Comparison of ENCODE assay signal across 8 cellular contexts in genomic region chr2:98608118-98608961, GRCh38. TPM values are rescaled to one million over a fixed set of nuclear protein-coding genes. Genes with fewer than 3 reads are reported as not detected.
DNase-seq lines count a peak whose midpoint lies in the region; ATAC-seq and TF ChIP-seq lines count a peak whose summit lies in the region.

TSS of gene COA5 (minus strand) at chr2:98608512. CDS start at chr2:98608405, 107 bp downstream.
TSS of gene UNC50 (plus strand) at chr2:98608589. CDS start at chr2:98609760, 1,171 bp downstream.

- H3K4me3 ChIP-seq in H7 (ENCODE audit: insufficient read depth, low read depth, low read length), result peak within 1 kb of the TSS; percentile 99
- H3K4me3 ChIP-seq in fibroblast of the aortic adventitia (ENCODE audit: low read depth, low read length), result peak within 1 kb of the TSS; percentile 97

- TF ChIP-seq POLR2A in Raji (IDR thresholded peaks at IDR 0.05; ENCODE audit: insufficient read depth, low read depth, low read length), result peak; percentile 87

- H3K4me1 Mint-ChIP-seq in nephron, result peaks cover 55% of the 10 kb centered on the region

- H3K36me3 Mint-ChIP-seq in nephron (ENCODE audit: low read depth), result peaks cover 25% of the 10 kb centered on the region

- peak; percentile 93 for ATAC-seq in stimulated activated naive CD8-positive, alpha-beta T cell treated with anti-CD3 and anti-CD28 coated beads, Interleukin-15, Interleukin-2, amounts not matched to agents 100 U/mL and 50 U/mL, for 24 hours

- H3K4me3 Mint-ChIP-seq in nephron, result peak within 1 kb of the TSS; percentile 85 to 95 (median 89)

- TF ChIP-seq CTCF in fibroblast of the aortic adventitia (IDR thresholded peaks at IDR 0.05; ENCODE audit: insufficient read depth, low read length) (no peak), nephron (IDR thresholded peaks at IDR 0.05; ENCODE audit: unreplicated experiment in 3 of 3) (no peak)

- H3K36me3 ChIP-seq in H7 (replicated peaks; ENCODE audit: control insufficient read depth, insufficient read depth, low read length), result peaks cover 16% of the 10 kb centered on the region

- no peaks in the 10 kb centered on the region for H3K27me3 ChIP-seq in H7 (ENCODE audit: control insufficient read depth, insufficient read depth, low read length)

- H3K9me3 Mint-ChIP-seq in nephron, result no peaks in the 10 kb centered on the region

- H3K27ac Mint-ChIP-seq in nephron, result peak within 1 kb of the TSS; percentile 90 to 94 (median 93)

- DNase-seq in ELF-1 (ENCODE audit: low read depth, low spot score), result peak; percentile 92
- DNase-seq in H7, result peak; percentile 96
- DNase-seq in M059J (ENCODE audit: low read depth), result peak; percentile 82
- peak; percentile 83 for DNase-seq in activated T-helper 9 cell treated with anti-CD3 and anti-CD28 coated beads, Interleukin-2, amount 50 U/mL, for 16 hours (ENCODE audit: low read depth)
- peak; percentile 88 for DNase-seq in fibroblast of the aortic adventitia (ENCODE audit: low read depth)
- DNase-seq in stimulated activated naive CD8-positive, alpha-beta T cell treated with anti-CD3 and anti-CD28 coated beads, Interleukin-15, Interleukin-2, amounts not matched to agents 100 U/mL and 50 U/mL, for 24 hours, result peak; percentile 95

- H3K27me3 Mint-ChIP-seq in nephron (ENCODE audit: low read depth), result no peaks in the 10 kb centered on the region

RNA-seq across cellular contexts. Expression of gene COA5, which starts in this region (rescaled TPM):
- total RNA-seq in H7 (2014; rRNA removed; shearing (Covaris generic)), result 19.7 and 28.6 TPM in 2 replicates
- 15.9 and 28.9 TPM in 2 replicates for total RNA-seq in M059J (2014; rRNA removed; shearing (Covaris generic))
- 15.0 and 22.6 TPM in 2 replicates for total RNA-seq in fibroblast of the aortic adventitia (ENCODE audit: low replicate concordance)

RNA-seq across cellular contexts. Expression of gene UNC50, which starts in this region (rescaled TPM):
- 36.3 and 37.1 TPM in 2 replicates for total RNA-seq in H7 (2014; rRNA removed; shearing (Covaris generic))
- total RNA-seq in M059J (2014; rRNA removed; shearing (Covaris generic)), result 63.3 and 67.5 TPM in 2 replicates
- 42.8 and 49.6 TPM in 2 replicates for total RNA-seq in fibroblast of the aortic adventitia (ENCODE audit: low replicate concordance)

Comparison
In these comparisons a context has a peak if more than half of its experiments do, and no peak if none do; other contexts are left out.
1. Peak in every context shown above with its lines: DNase-seq, ATAC-seq and H3K4me3 ChIP-seq.